12 cellular contexts compared by ENCODE assay signal in the genomic region with DNA sequence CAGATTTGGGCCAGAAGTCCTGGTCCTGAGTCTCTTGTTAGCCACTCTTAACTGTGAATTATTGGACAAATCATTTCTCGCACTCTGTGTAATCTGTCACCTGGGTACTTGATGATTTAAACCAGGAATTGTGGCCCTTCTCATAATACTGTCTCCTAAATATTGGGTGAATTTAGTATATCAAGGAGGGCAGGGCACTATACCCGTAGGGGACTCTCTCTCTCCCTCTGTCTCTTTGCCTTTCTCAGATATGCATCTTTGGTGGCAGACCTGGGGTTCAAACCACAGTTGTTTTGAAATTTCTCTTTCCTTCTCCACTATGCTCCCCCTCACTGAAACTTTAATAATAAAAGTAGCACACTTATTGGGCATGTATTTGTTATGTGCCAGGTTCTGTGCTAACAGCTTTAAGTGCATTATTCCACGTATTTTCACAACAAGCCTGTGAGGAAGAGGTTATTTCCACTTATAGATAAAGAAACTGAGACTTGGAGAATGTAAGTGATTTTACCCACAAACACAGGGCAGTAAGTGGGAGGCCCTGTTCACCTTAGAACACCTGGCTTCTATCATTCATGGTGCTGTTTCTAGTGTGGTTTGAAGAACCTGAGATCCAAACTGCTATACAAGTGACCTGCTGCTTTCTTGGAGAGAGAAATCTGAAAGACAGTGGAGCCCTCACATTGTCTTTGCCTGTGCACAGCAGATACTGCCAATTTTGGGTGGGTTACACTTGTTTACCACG. TPM values are rescaled to one million over a fixed set of nuclear protein-coding genes. Genes with fewer than 3 reads are reported as not detected.
DNase-seq lines count a peak whose midpoint lies in the region; ATAC-seq and TF ChIP-seq lines count a peak whose summit lies in the region.
"Had no signal": no experiment of that assay in that cellular context is flagged by ENCODE, and none has a peak within 500 bp of the region (broad histone marks: within the 10 kb centered on the region; RNA-seq: fewer than 3 reads in every experiment).

No MANE protein-coding gene starts in this region.

- TF ChIP-seq CTCF in neural progenitor cell (IDR thresholded peaks at IDR 0.05) = no peak

- H3K4me3 ChIP-seq in neural progenitor cell (no peak overlapping the region), mesendoderm (ENCODE audit: low read length) (no peak overlapping the region)

- no peaks in the 10 kb centered on the region for H4K20me1 ChIP-seq in neural progenitor cell (ENCODE audit: low read depth)

- CTCF ChIA-PET in activated CD4-positive, alpha-beta memory T cell treated with anti-CD3 and anti-CD28 coated beads for 36 hours (lab: Charles Lee) = interaction anchor here (1.0 to 4.4 kb wide), 4 partner anchors 15 to 213 kb away, joined by 3 to 24 read pairs (median 4); no protein-coding TSS in a partner anchor

- intact Hi-C loops in activated CD4-positive, alpha-beta memory T cell treated with anti-CD3 and anti-CD28 coated beads for 36 hours (cut with micrococcal nuclease) = loop anchor here (2.0 to 5.0 kb wide), 3 partner anchors 16 to 420 kb away; partner anchors contain the start of gene RNLS

- no peak overlapping the region for H2BK15ac ChIP-seq in mesendoderm (replicated peaks; ENCODE audit: low read depth)

- WGBS in mesendoderm (ENCODE audit: extremely low coverage, insufficient coverage, low lambda C conversion rate) = no CpG with 5 or more reads among the region's 4 CpGs

- H3K9ac ChIP-seq in neural progenitor cell = no peak overlapping the region
- no peak overlapping the region for H3K9ac ChIP-seq in mesendoderm (ENCODE audit: low read length)

- no peaks in the 10 kb centered on the region for H3F3A ChIP-seq in neural progenitor cell (ENCODE audit: low read depth)

- no peak overlapping the region for H4K5ac ChIP-seq in mesendoderm (ENCODE audit: low read length)

- H3K4me3 Mint-ChIP-seq in activated CD4-positive, alpha-beta memory T cell treated with anti-CD3 and anti-CD28 coated beads for 36 hours = peak overlapping the region; percentile 11
- no peak overlapping the region for H3K4me3 Mint-ChIP-seq in neural progenitor cell

- DNase-seq in activated CD4-positive, alpha-beta memory T cell treated with anti-CD3 and anti-CD28 coated beads for 36 hours = no peak
- no peak for DNase-seq in neural progenitor cell (ENCODE audit: low spot score)
- no peak for DNase-seq in OCI-M1 (lab: John Stamatoyannopoulos, UW)
- DNase-seq in central memory CD4-positive, alpha-beta T cell = no peak
- no peak for DNase-seq in mesendoderm
- no peak for DNase-seq in AG08395 (ENCODE audit: low spot score)
- DNase-seq: GOT3, MV-4-11, NCI-H748 treated with DMSO at 0.1 percent for 48 hours, trophoblast cell had no signal

- no peaks in the 10 kb centered on the region for H3K79me1 ChIP-seq in mesendoderm (ENCODE audit: low read length)

- H2AFZ ChIP-seq in neural progenitor cell (replicated peaks) = no peak overlapping the region

- no peak overlapping the region for H2AK5ac ChIP-seq in mesendoderm (ENCODE audit: low read length)

- H3K79me2 ChIP-seq in neural progenitor cell (ENCODE audit: low read depth) (no peaks in the 10 kb centered on the region), mesendoderm (ENCODE audit: control insufficient read depth, insufficient read depth, low read length) (no peaks in the 10 kb centered on the region)

- H3K36me3 Mint-ChIP-seq in activated CD4-positive, alpha-beta memory T cell treated with anti-CD3 and anti-CD28 coated beads for 36 hours = peaks cover 25% of the 10 kb centered on the region
- no peaks in the 10 kb centered on the region for H3K36me3 Mint-ChIP-seq in neural progenitor cell

- no peaks in the 10 kb centered on the region for H3K9me3 Mint-ChIP-seq in activated CD4-positive, alpha-beta memory T cell treated with anti-CD3 and anti-CD28 coated beads for 36 hours
- H3K9me3 Mint-ChIP-seq in neural progenitor cell = no peaks in the 10 kb centered on the region

- no peak overlapping the region for H3K4ac ChIP-seq in mesendoderm (ENCODE audit: low read depth, low read length)

- H3K36me3 ChIP-seq in neural progenitor cell (no peaks in the 10 kb centered on the region), mesendoderm (ENCODE audit: control insufficient read depth, insufficient read depth, low read length) (no peaks in the 10 kb centered on the region)

- no peak overlapping the region for H3K56ac ChIP-seq in mesendoderm (ENCODE audit: low read length)

- POLR2A ChIA-PET in activated CD4-positive, alpha-beta memory T cell treated with anti-CD3 and anti-CD28 coated beads for 36 hours (lab: Charles Lee) = interaction anchor here (1.0 to 5.4 kb wide), 3 partner anchors 11 to 167 kb away, joined by 3 to 122 read pairs (median 6); partner anchors contain the start of gene FAS

- no peak overlapping the region for H3K23ac ChIP-seq in mesendoderm (ENCODE audit: low read length)

- H3K4me1 Mint-ChIP-seq in activated CD4-positive, alpha-beta memory T cell treated with anti-CD3 and anti-CD28 coated beads for 36 hours (ENCODE audit: low read depth) = peaks cover 70% of the 10 kb centered on the region
- H3K4me1 Mint-ChIP-seq in neural progenitor cell = peaks cover 40% of the 10 kb centered on the region

- no peak overlapping the region for H3K18ac ChIP-seq in mesendoderm (ENCODE audit: low read length)

- H3K27me3 ChIP-seq in neural progenitor cell (no peaks in the 10 kb centered on the region), mesendoderm (ENCODE audit: insufficient read depth, low read length, poor library complexity) (no peaks in the 10 kb centered on the region)

- ATAC-seq in GM18867 (IDR thresholded peaks at IDR 0.05; ENCODE audit: unreplicated experiment) = peak; percentile 48
- ATAC-seq in GM21526 (IDR thresholded peaks at IDR 0.05; ENCODE audit: low FRiP score, unreplicated experiment) = peak; percentile 37

- no peak overlapping the region for H2BK120ac ChIP-seq in mesendoderm (ENCODE audit: low read depth, low read length)

- no peak overlapping the region for H3K4me2 ChIP-seq in neural progenitor cell
- no peak overlapping the region for H3K4me2 ChIP-seq in mesendoderm (ENCODE audit: low read length)

- no peaks in the 10 kb centered on the region for H3K27me3 Mint-ChIP-seq in activated CD4-positive, alpha-beta memory T cell treated with anti-CD3 and anti-CD28 coated beads for 36 hours
- H3K27me3 Mint-ChIP-seq in neural progenitor cell (ENCODE audit: insufficient read depth, low read depth) = peaks cover 2% of the 10 kb centered on the region

- H3K27ac ChIP-seq in neural progenitor cell (no peak overlapping the region), mesendoderm (ENCODE audit: low read depth, low read length) (no peak overlapping the region)

- no peak overlapping the region for H4K8ac ChIP-seq in mesendoderm (ENCODE audit: low read depth, low read length)

- H3K4me1 ChIP-seq in neural progenitor cell (peaks cover 6% of the 10 kb centered on the region), mesendoderm (ENCODE audit: control insufficient read depth, low read depth, low read length) (no peaks in the 10 kb centered on the region)

- H3K9me3 ChIP-seq in neural progenitor cell (ENCODE audit: low read depth) = no peaks in the 10 kb centered on the region

- peak overlapping the region; percentile 83 for H3K27ac Mint-ChIP-seq in activated CD4-positive, alpha-beta memory T cell treated with anti-CD3 and anti-CD28 coated beads for 36 hours
- H3K27ac Mint-ChIP-seq in neural progenitor cell = peak overlapping the region; percentile 14

- no peak overlapping the region for H2BK5ac ChIP-seq in mesendoderm (ENCODE audit: low read length)

RNA-seq across cellular contexts. Expression of gene FAS, which starts 11.8 kb away (rescaled TPM):
- total RNA-seq in activated CD4-positive, alpha-beta memory T cell treated with anti-CD3 and anti-CD28 coated beads for 36 hours = 10 to 100 TPM; 62.2 to 63.5 TPM
- 9.2 and 11.1 TPM in 2 replicates for total RNA-seq in neural progenitor cell (ENCODE audit: low replicate concordance)
- polyA plus RNA-seq in mesendoderm (2013, experiment 1 of 2) = 0.66 TPM
- polyA plus RNA-seq in mesendoderm (2013, experiment 2 of 2) = 0.88 TPM

RNA-seq across cellular contexts. Expression of gene ACTA2, which starts 49.8 kb away (rescaled TPM):
- 10 to 100 TPM; 18.6 to 23.3 TPM for total RNA-seq in activated CD4-positive, alpha-beta memory T cell treated with anti-CD3 and anti-CD28 coated beads for 36 hours
- 19.0 and 22.3 TPM in 2 replicates for total RNA-seq in neural progenitor cell (ENCODE audit: low replicate concordance)
- 1.5 TPM for polyA plus RNA-seq in mesendoderm (2013, experiment 1 of 2)
- 1.6 TPM for polyA plus RNA-seq in mesendoderm (2013, experiment 2 of 2)
